ENCODE assay signal across 21 cellular contexts in the genomic region with DNA sequence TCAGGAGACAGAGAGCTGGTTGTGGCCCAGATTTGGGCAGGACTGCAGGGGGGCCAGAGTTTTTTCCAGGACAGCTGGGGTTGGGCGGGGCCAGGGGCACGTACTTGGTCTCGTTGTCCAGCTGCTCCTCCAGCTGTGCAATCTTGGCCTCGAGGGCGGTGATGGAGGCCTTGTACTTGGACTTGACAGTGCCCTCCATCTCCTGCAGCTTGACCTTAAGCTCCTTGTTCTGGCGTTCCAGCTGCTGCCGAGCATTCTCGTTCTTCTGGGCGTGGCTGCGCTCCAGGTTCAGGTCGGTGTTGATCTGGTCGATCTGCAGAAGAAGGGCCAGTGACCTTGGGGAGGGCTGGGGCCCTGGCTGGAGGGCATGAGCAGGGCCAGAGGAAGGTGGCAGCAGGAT. TPM values are rescaled to one million over a fixed set of nuclear protein-coding genes. Genes with fewer than 3 reads are reported as not detected.
DNase-seq lines count a peak whose midpoint lies in the region; ATAC-seq and TF ChIP-seq lines count a peak whose summit lies in the region.
"Had no signal": no experiment of that assay in that cellular context is flagged by ENCODE, and none has a peak within 500 bp of the region (broad histone marks: within the 10 kb centered on the region; RNA-seq: fewer than 3 reads in every experiment).

No MANE protein-coding gene starts in this region.

- H3K4me1 ChIP-seq in mesenchymal stem cell (ENCODE audit: control insufficient read depth, insufficient read depth, low read depth, low read length): peaks cover 22% of the 10 kb centered on the region

- no peak overlapping the region for H2AK5ac ChIP-seq in mesenchymal stem cell (ENCODE audit: low read length, severe bottlenecking)

- H3K27me3 Mint-ChIP-seq in T-helper 17 cell: no peaks in the 10 kb centered on the region
- H3K27me3 Mint-ChIP-seq in stimulated activated naive B cell treated with anti-CD40 and anti-IgM and Interleukin-4, amounts not matched to agents 10 μg/mL and 1 μg/mL and 100 μg/mL, for 72 hours: no peaks in the 10 kb centered on the region
- H3K27me3 Mint-ChIP-seq: activated CD8-positive, alpha-beta memory T cell treated with anti-CD3 and anti-CD28 coated beads, Interleukin-2, amount 10 ng/mL, durations not matched to agents 7 days and 5 days; dendritic cell treated with granulocyte-macrophage colony-stimulating factor and Interleukin-4, amounts not matched to agents 40 ng/mL and 50 ng/mL, for 4 days; natural killer cell treated with Interleukin-12 subunit alpha and Interleukin-12 subunit beta and Interleukin-15 and Interleukin-18, amount 100 ng/mL, for 72 hours had no signal

- no peak overlapping the region for H2AFZ ChIP-seq in mesenchymal stem cell (ENCODE audit: low read depth, low read length)
- H2AFZ ChIP-seq: GM23248 had no signal

- peaks cover 87 to 89% of the 10 kb centered on the region in 2 experiments for H3K36me3 ChIP-seq in mesenchymal stem cell (ENCODE audit: control insufficient read depth in 1 of 2, insufficient read depth in 2 of 2, low read depth in 1 of 2, low read length in 2 of 2)

- 90% methylated on average over 12 of the region's 12 CpGs for WGBS in mesenchymal stem cell

- H3K4me2 ChIP-seq in mesenchymal stem cell (ENCODE audit: low read length, poor library complexity, severe bottlenecking): no peak overlapping the region

- H2BK15ac ChIP-seq in mesenchymal stem cell (ENCODE audit: low read depth, poor library complexity, severe bottlenecking): no peak overlapping the region

- no peak overlapping the region for H2BK120ac ChIP-seq in mesenchymal stem cell (ENCODE audit: low read depth, low read length)

- no peak overlapping the region for H3K23ac ChIP-seq in mesenchymal stem cell (ENCODE audit: low read length in 2 of 2)

- H3K4me3 ChIP-seq in mesenchymal stem cell (ENCODE audit: insufficient read depth in 1 of 2, low read depth in 1 of 2, low read length in 2 of 2): no peak overlapping the region
- H3K4me3 ChIP-seq: GM12878, GM23248, MG63 had no signal

- peaks cover 29% of the 10 kb centered on the region for H3K4me1 Mint-ChIP-seq in T-helper 17 cell
- peaks cover 11% of the 10 kb centered on the region in 2 donors for H3K4me1 Mint-ChIP-seq in stimulated activated naive B cell treated with anti-CD40 and anti-IgM and Interleukin-4, amounts not matched to agents 10 μg/mL and 1 μg/mL and 100 μg/mL, for 72 hours

- peak overlapping the region; percentile 39 for H3K4me3 Mint-ChIP-seq in T-helper 17 cell
- H3K4me3 Mint-ChIP-seq in stimulated activated naive B cell treated with anti-CD40 and anti-IgM and Interleukin-4, amounts not matched to agents 10 μg/mL and 1 μg/mL and 100 μg/mL, for 72 hours: no peak overlapping the region
- H3K4me3 Mint-ChIP-seq: activated CD8-positive, alpha-beta memory T cell treated with anti-CD3 and anti-CD28 coated beads, Interleukin-2, amount 10 ng/mL, durations not matched to agents 7 days and 5 days; dendritic cell treated with granulocyte-macrophage colony-stimulating factor and Interleukin-4, amounts not matched to agents 40 ng/mL and 50 ng/mL, for 4 days; natural killer cell treated with Interleukin-12 subunit alpha and Interleukin-12 subunit beta and Interleukin-15 and Interleukin-18, amount 100 ng/mL, for 72 hours had no signal

- peak overlapping the region; percentile 8 for H3K27ac Mint-ChIP-seq in T-helper 17 cell
- peak overlapping the region; percentile 77 for H3K27ac Mint-ChIP-seq in stimulated activated naive B cell treated with anti-CD40 and anti-IgM and Interleukin-4, amounts not matched to agents 10 μg/mL and 1 μg/mL and 100 μg/mL, for 72 hours
- H3K27ac Mint-ChIP-seq: natural killer cell treated with Interleukin-12 subunit alpha and Interleukin-12 subunit beta and Interleukin-15 and Interleukin-18, amount 100 ng/mL, for 72 hours had no signal

- no peaks in the 10 kb centered on the region for H3K27me3 ChIP-seq in mesenchymal stem cell (ENCODE audit: control insufficient read depth in 1 of 2, insufficient read depth in 1 of 2, low read length in 2 of 2)
- H3K27me3 ChIP-seq: MG63 had no signal

- peak; percentile 15 for DNase-seq in GM10266 (ENCODE audit: extremely low spot score)
- no peak for DNase-seq in T-helper 17 cell
- DNase-seq in mesenchymal stem cell: no peak
- no peak for DNase-seq in stimulated activated naive B cell treated with anti-CD40 and anti-IgM and Interleukin-4, amounts not matched to agents 10 μg/mL and 1 μg/mL and 100 μg/mL, for 72 hours
- DNase-seq in H4 (ENCODE audit: low spot score): no peak
- no peak for DNase-seq in hypothalamus (lab: John Stamatoyannopoulos, UW)
- DNase-seq in epidermal melanocyte (ENCODE audit: insufficient read length, low spot score): no peak
- DNase-seq: activated CD4-positive, alpha-beta T cell treated with anti-CD3 and anti-CD28 coated beads for 4 hours; activated CD8-positive, alpha-beta memory T cell treated with anti-CD3 and anti-CD28 coated beads, Interleukin-2, amount 10 ng/mL, durations not matched to agents 7 days and 5 days; DMS53; GM23248; MG63; NCI-H1436 treated with DMSO at 0.1 percent for 48 hours; NCI-H2171 treated with DMSO at 0.1 percent for 48 hours; NCI-H69; SHP77; stimulated activated CD4-positive, alpha-beta T cell treated with anti-CD3 and anti-CD28 coated beads, Interleukin-12 subunit alpha, Interleukin-12 subunit beta, amount 100 ng/mL, for 4 hours had no signal

- H3K9me3 Mint-ChIP-seq in stimulated activated naive B cell treated with anti-CD40 and anti-IgM and Interleukin-4, amounts not matched to agents 10 μg/mL and 1 μg/mL and 100 μg/mL, for 72 hours: no peaks in the 10 kb centered on the region
- H3K9me3 Mint-ChIP-seq: dendritic cell treated with granulocyte-macrophage colony-stimulating factor and Interleukin-4, amounts not matched to agents 40 ng/mL and 50 ng/mL, for 4 days; natural killer cell treated with Interleukin-12 subunit alpha and Interleukin-12 subunit beta and Interleukin-15 and Interleukin-18, amount 100 ng/mL, for 72 hours had no signal

- H4K91ac ChIP-seq in mesenchymal stem cell (ENCODE audit: low read length): peak overlapping the region; percentile 25

- H3K9me3 ChIP-seq in T-helper 17 cell (ENCODE audit: control insufficient read depth, low read length, poor library complexity, severe bottlenecking): no peaks in the 10 kb centered on the region
- no peaks in the 10 kb centered on the region for H3K9me3 ChIP-seq in mesenchymal stem cell (ENCODE audit: control insufficient read depth, low read length)
- H3K9me3 ChIP-seq: MG63 had no signal

- TF ChIP-seq CTCF in GM10266 (IDR thresholded peaks at IDR 0.05; ENCODE audit: control insufficient read depth, insufficient read depth, low read depth, missing control alignments): no peak

- peak overlapping the region; percentile 46 for H3K27ac ChIP-seq in mesenchymal stem cell (ENCODE audit: low read length, poor library complexity, severe bottlenecking)
- H3K27ac ChIP-seq: GM23248 had no signal

- H4K8ac ChIP-seq in mesenchymal stem cell (ENCODE audit: low read length): peak overlapping the region; percentile 33

- no peak overlapping the region for H3K18ac ChIP-seq in mesenchymal stem cell (ENCODE audit: low read depth in 1 of 2, low read length in 2 of 2)

- no peak for ATAC-seq in T-helper 17 cell
- no peak for ATAC-seq in stimulated activated naive B cell treated with anti-CD40 and anti-IgM and Interleukin-4, amounts not matched to agents 10 μg/mL and 1 μg/mL and 100 μg/mL, for 72 hours (replicated peaks)
- no peak for ATAC-seq in activated CD4-positive, CD25-positive, alpha-beta regulatory T cell treated with anti-CD3 and anti-CD28 coated beads, Interleukin-2, amount 50 U/mL, for 24 hours
- ATAC-seq: activated CD8-positive, alpha-beta memory T cell treated with anti-CD3 and anti-CD28 coated beads, Interleukin-2, amount 10 ng/mL, durations not matched to agents 7 days and 5 days; GM12878; natural killer cell treated with Interleukin-12 subunit alpha and Interleukin-12 subunit beta and Interleukin-15 and Interleukin-18, amount 100 ng/mL, for 72 hours had no signal

- no peak overlapping the region for H2BK5ac ChIP-seq in mesenchymal stem cell (ENCODE audit: low read depth, low read length, poor library complexity, severe bottlenecking)

- no peak overlapping the region for H3K4ac ChIP-seq in mesenchymal stem cell (ENCODE audit: low read depth in 1 of 2, low read length in 2 of 2)

- peaks cover 19% of the 10 kb centered on the region for H3K79me1 ChIP-seq in mesenchymal stem cell (replicated peaks; ENCODE audit: low read length, poor library complexity, severe bottlenecking)

- no peak overlapping the region for H3K14ac ChIP-seq in mesenchymal stem cell (ENCODE audit: low read length in 2 of 2)

- H2BK12ac ChIP-seq in mesenchymal stem cell (ENCODE audit: low read length in 2 of 2): peak overlapping the region in 1 of 2 experiments; percentile 6

- no peak overlapping the region for H3K9ac ChIP-seq in mesenchymal stem cell (ENCODE audit: low read length)
- H3K9ac ChIP-seq: GM23248 had no signal

- H3K36me3 Mint-ChIP-seq in T-helper 17 cell (ENCODE audit: low read depth): peaks cover 13% of the 10 kb centered on the region
- peaks cover 58 to 84% of the 10 kb centered on the region in 2 donors for H3K36me3 Mint-ChIP-seq in stimulated activated naive B cell treated with anti-CD40 and anti-IgM and Interleukin-4, amounts not matched to agents 10 μg/mL and 1 μg/mL and 100 μg/mL, for 72 hours

RNA-seq across cellular contexts. Expression of gene APOL1, which starts 32.1 kb away (rescaled TPM):
- total RNA-seq in T-helper 17 cell: 10 to 100 TPM; 12.5 to 15.0 TPM
- 19.4 TPM for polyA plus RNA-seq in mesenchymal stem cell (2013, experiment 1 of 2)
- 18.7 TPM for polyA plus RNA-seq in mesenchymal stem cell (2013, experiment 2 of 2)
- total RNA-seq in H4 (2014; rRNA removed; shearing (Covaris generic)): 27.5 and 33.3 TPM in 2 replicates

RNA-seq across cellular contexts. Expression of gene APOL2, which starts 45.7 kb away (rescaled TPM):
- total RNA-seq in T-helper 17 cell: 10 to 100 TPM; 36.9 to 42.9 TPM
- 28.5 TPM for polyA plus RNA-seq in mesenchymal stem cell (2013, experiment 1 of 2)
- polyA plus RNA-seq in mesenchymal stem cell (2013, experiment 2 of 2): 29.7 TPM
- 31.6 and 44.0 TPM in 2 replicates for total RNA-seq in H4 (2014; rRNA removed; shearing (Covaris generic))
